Comparison of ENCODE assay signal across 8 cellular contexts in genomic region chr1:226062558-226063361, GRCh38. TPM values are rescaled to one million over a fixed set of nuclear protein-coding genes. Genes with fewer than 3 reads are reported as not detected.
DNase-seq lines count a peak whose midpoint lies in the region; ATAC-seq and TF ChIP-seq lines count a peak whose summit lies in the region.

H3-3A (plus strand) TSS chr1:226062716; CDS start chr1:226064352, 1,636 bp downstream.

- intact Hi-C loops in activated CD4-positive, alpha-beta T cell treated with anti-CD3 and anti-CD28 coated beads, Interleukin-2, amount 10 ng/mL, durations not matched to agents 24 days and 14 days (cut with micrococcal nuclease) = loop anchor here (1.0 to 2.0 kb wide), 8 partner anchors 63 to 636 kb away; partner anchors contain the start of genes ACBD3, LIN9, PYCR2 and SDE2
- intact Hi-C loops in colonic mucosa (cut with DNase I) = loop anchor here (5.0 kb wide), 1 partner anchor 65 kb away; the partner anchor contains the start of gene SDE2

- H3K27me3 ChIP-seq in BLaER1 (no peaks in the 10 kb centered on the region), colonic mucosa (no peaks in the 10 kb centered on the region)

- peaks cover 42% of the 10 kb centered on the region for H3K4me1 ChIP-seq in BLaER1
- H3K4me1 ChIP-seq in colonic mucosa = peaks cover 4% of the 10 kb centered on the region

- peaks cover 43% of the 10 kb centered on the region for H3K36me3 Mint-ChIP-seq in activated CD4-positive, alpha-beta T cell treated with anti-CD3 and anti-CD28 coated beads, Interleukin-2, amount 10 ng/mL, durations not matched to agents 24 days and 14 days (ENCODE audit: low read depth)

- no peaks in the 10 kb centered on the region for H3K9me3 Mint-ChIP-seq in activated CD4-positive, alpha-beta T cell treated with anti-CD3 and anti-CD28 coated beads, Interleukin-2, amount 10 ng/mL, durations not matched to agents 24 days and 14 days

- peaks cover 48% of the 10 kb centered on the region for H3K36me3 ChIP-seq in BLaER1
- peaks cover 5% of the 10 kb centered on the region for H3K36me3 ChIP-seq in colonic mucosa

- H4K20me1 ChIP-seq in BLaER1 = peaks cover 49% of the 10 kb centered on the region

- no peak for TF ChIP-seq CTCF in colonic mucosa (IDR thresholded peaks at IDR 0.05)

- peak within 1 kb of the TSS; percentile 99 for H3K27ac Mint-ChIP-seq in activated CD4-positive, alpha-beta T cell treated with anti-CD3 and anti-CD28 coated beads, Interleukin-2, amount 10 ng/mL, durations not matched to agents 24 days and 14 days

- H3K4me3 ChIP-seq in BLaER1 (peak within 1 kb of the TSS; percentile 77), colonic mucosa (peak within 1 kb of the TSS; percentile 76)

- peak within 1 kb of the TSS; percentile 99 for H3K27ac ChIP-seq in BLaER1
- peak within 1 kb of the TSS; percentile 100 for H3K27ac ChIP-seq in colonic mucosa

- DNase-seq in NCI-H526 treated with DMSO at 0.1 percent for 48 hours (lab: John Stamatoyannopoulos, UW) (peak; percentile 75), colonic mucosa (peak; percentile 100), left kidney (ENCODE audit: low read depth, low spot score) (peak; percentile 98)
- peak; percentile 99 for DNase-seq in activated CD4-positive, alpha-beta T cell treated with anti-CD3 and anti-CD28 coated beads, Interleukin-2, amount 10 ng/mL, durations not matched to agents 24 days and 14 days
- DNase-seq in stimulated activated CD4-positive, alpha-beta T cell treated with anti-CD3 and anti-CD28 coated beads, Interleukin-2, amount 100 ng/mL, for 24 hours = peak; percentile 99

- peak within 1 kb of the TSS; percentile 96 for H3K4me2 ChIP-seq in BLaER1

- ATAC-seq in GM19328 (IDR thresholded peaks at IDR 0.05; ENCODE audit: unreplicated experiment) = peak; percentile 65
- peak; percentile 40 for ATAC-seq in HG03469 (IDR thresholded peaks at IDR 0.05; ENCODE audit: unreplicated experiment)

- H3K9ac ChIP-seq in BLaER1 = peak within 1 kb of the TSS; percentile 99
- H3K9ac ChIP-seq in colonic mucosa (ENCODE audit: low read depth in 2 of 2, low read length in 2 of 2) = peak within 1 kb of the TSS; percentile 95 to 98

- H3K4me1 Mint-ChIP-seq in activated CD4-positive, alpha-beta T cell treated with anti-CD3 and anti-CD28 coated beads, Interleukin-2, amount 10 ng/mL, durations not matched to agents 24 days and 14 days = peaks cover 31% of the 10 kb centered on the region

- peak within 1 kb of the TSS; percentile 99 for H3K4me3 Mint-ChIP-seq in activated CD4-positive, alpha-beta T cell treated with anti-CD3 and anti-CD28 coated beads, Interleukin-2, amount 10 ng/mL, durations not matched to agents 24 days and 14 days

- H3K9me3 ChIP-seq in BLaER1 (no peaks in the 10 kb centered on the region), colonic mucosa (no peaks in the 10 kb centered on the region)

- H3K27me3 Mint-ChIP-seq in activated CD4-positive, alpha-beta T cell treated with anti-CD3 and anti-CD28 coated beads, Interleukin-2, amount 10 ng/mL, durations not matched to agents 24 days and 14 days = no peaks in the 10 kb centered on the region

RNA-seq across cellular contexts. Expression of gene H3-3A, which starts in this region (rescaled TPM):
- 390 and 391 TPM in 2 replicates for total RNA-seq in activated CD4-positive, alpha-beta T cell treated with anti-CD3 and anti-CD28 coated beads, Interleukin-2, amount 10 ng/mL, durations not matched to agents 24 days and 14 days
- 100 to 1,000 TPM; 680 to 810 TPM for total RNA-seq in colonic mucosa

Comparison
In these comparisons a context has a peak if more than half of its experiments do, and no peak if none do; other contexts are left out.
1. Peak in every context shown above with its lines: DNase-seq, ATAC-seq, H3K4me3 ChIP-seq and H3K27ac ChIP-seq.